9 cellular contexts compared by ENCODE assay signal in the genomic region with DNA sequence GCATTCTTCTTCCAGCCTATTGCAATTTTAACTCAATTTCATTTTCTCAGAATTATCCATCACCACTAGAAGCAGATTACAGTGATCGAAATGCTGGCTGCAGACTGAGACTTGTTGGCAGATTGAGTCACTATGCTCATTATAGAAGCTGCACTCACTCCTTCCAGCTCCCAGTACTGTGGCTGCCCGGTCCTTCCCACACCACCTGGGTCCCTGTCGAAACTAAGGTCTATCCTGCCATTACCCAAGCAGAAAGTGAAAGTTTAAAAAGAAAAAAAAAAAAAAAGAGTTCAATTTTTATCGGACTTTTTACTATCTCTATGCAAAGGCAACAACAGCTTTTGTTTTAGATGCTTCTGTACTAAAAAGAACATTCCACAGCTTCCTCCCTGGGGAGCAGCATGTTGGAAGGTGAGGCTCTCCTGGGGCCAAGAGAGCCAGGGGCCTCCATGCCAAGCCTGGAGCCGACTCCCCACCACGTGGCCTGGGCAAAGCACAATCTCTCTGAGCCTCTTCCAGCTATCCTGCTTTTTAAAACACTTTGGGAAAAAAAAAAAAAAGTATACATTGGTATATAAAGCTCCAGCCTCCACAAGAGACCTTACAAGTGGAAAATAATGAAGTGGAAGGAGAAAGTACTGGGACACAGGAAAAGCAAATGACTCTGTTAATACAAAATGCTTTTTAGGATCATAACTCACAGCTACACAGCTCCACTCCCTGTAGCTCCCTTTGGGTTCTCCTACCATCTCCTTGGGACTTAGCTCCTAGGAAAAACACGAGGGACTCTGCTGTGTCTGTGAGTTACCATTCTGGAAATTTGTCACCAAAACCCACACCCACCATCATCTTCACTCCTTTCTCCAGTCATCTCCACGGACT.
DNase-seq lines count a peak whose midpoint lies in the region; ATAC-seq and TF ChIP-seq lines count a peak whose summit lies in the region.
"Had no signal": no experiment of that assay in that cellular context is flagged by ENCODE, and none has a peak within 500 bp of the region (broad histone marks: within the 10 kb centered on the region; RNA-seq: fewer than 3 reads in every experiment).

No MANE protein-coding gene starts in this region.

- H3K4me3 ChIP-seq in BE2C (ENCODE audit: low read depth, low read length): peak overlapping the region; percentile 7; the same call in 1 of the 2 replicates
- H3K4me3 ChIP-seq: Peyer's patch had no signal

- no peaks in the 10 kb centered on the region for H3K9me3 ChIP-seq in BE2C
- H3K9me3 ChIP-seq: Peyer's patch had no signal

- no peaks in the 10 kb centered on the region for H3K27me3 ChIP-seq in BE2C
- H3K27me3 ChIP-seq: Peyer's patch had no signal

- H3K4me1 ChIP-seq in BE2C: peaks cover 12% of the 10 kb centered on the region
- H3K4me1 ChIP-seq: Peyer's patch had no signal

- intact Hi-C loops in Right ventricle myocardium superior (cut with DNase I): loop anchor here (5.0 kb wide), 2 partner anchors 61 to 76 kb away; partner anchors contain the start of gene USP31
- intact Hi-C loops in sciatic nerve (cut with DNase I): loop anchor here (5.0 kb wide), 1 partner anchor 356 kb away; no protein-coding TSS in a partner anchor

- TF ChIP-seq CTCF in BE2C (IDR thresholded peaks at IDR 0.05; ENCODE audit: low read depth, low read length): no peak

- ATAC-seq in Right ventricle myocardium superior (ENCODE audit: poor library complexity): peak; percentile 72
- ATAC-seq in sciatic nerve: peak; percentile 59
- no peak for ATAC-seq in GM18520 (IDR thresholded peaks at IDR 0.05; ENCODE audit: unreplicated experiment)

- DNase-seq in BE2C (no peak), astrocyte of the hippocampus (ENCODE audit: low read depth, low spot score) (peak; percentile 54), Right ventricle myocardium superior (no peak), sciatic nerve (ENCODE audit: low spot score) (no peak), NOMO-1 (lab: John Stamatoyannopoulos, UW; ENCODE audit: unreplicated experiment in 2 of 2) (no peak), cortex of kidney (lab: John Stamatoyannopoulos, UW) (no peak), GM19238 (ENCODE audit: insufficient read length, low spot score) (no peak)

- peaks cover 40% of the 10 kb centered on the region for H3K36me3 ChIP-seq in BE2C
